ENCODE assay signal across 8 cellular contexts in genomic region chr13:98839826-98840769, GRCh38.
DNase-seq lines count a peak whose midpoint lies in the region; ATAC-seq and TF ChIP-seq lines count a peak whose summit lies in the region.

No MANE protein-coding gene starts in this region.

- ATAC-seq in CD4-positive, alpha-beta T cell (ENCODE audit: poor library complexity), result peak; percentile 78
- ATAC-seq in GM18907 (IDR thresholded peaks at IDR 0.05; ENCODE audit: unreplicated experiment) (peak; percentile 95), HG03060 (IDR thresholded peaks at IDR 0.05; ENCODE audit: low read depth, unreplicated experiment) (peak; percentile 62), upper lobe of right lung (peak; percentile 91)

- H3K4me3 Mint-ChIP-seq in CD4-positive, alpha-beta T cell, result no peak overlapping the region
- no peak overlapping the region for H3K4me3 Mint-ChIP-seq in activated CD4-positive, alpha-beta memory T cell treated with anti-CD3 and anti-CD28 coated beads for 36 hours
- H3K4me3 Mint-ChIP-seq in neural crest cell, result no peak overlapping the region

- no peak overlapping the region for H3K9ac ChIP-seq in fibroblast of lung (ENCODE audit: insufficient read depth, low read length)

- H3K27me3 Mint-ChIP-seq in CD4-positive, alpha-beta T cell, result no peaks in the 10 kb centered on the region
- no peaks in the 10 kb centered on the region for H3K27me3 Mint-ChIP-seq in activated CD4-positive, alpha-beta memory T cell treated with anti-CD3 and anti-CD28 coated beads for 36 hours
- no peaks in the 10 kb centered on the region for H3K27me3 Mint-ChIP-seq in neural crest cell (ENCODE audit: low read depth)

- H3K4me2 ChIP-seq in fibroblast of lung (ENCODE audit: extremely low read depth, insufficient read depth, low read length), result no peak overlapping the region

- H3K4me1 ChIP-seq in fibroblast of lung (ENCODE audit: control insufficient read depth, extremely low read depth, insufficient read depth, low read length) (no peaks in the 10 kb centered on the region), upper lobe of right lung (no peaks in the 10 kb centered on the region)

- peaks cover 11% of the 10 kb centered on the region for H3K4me1 Mint-ChIP-seq in CD4-positive, alpha-beta T cell (ENCODE audit: low read depth)
- H3K4me1 Mint-ChIP-seq in activated CD4-positive, alpha-beta memory T cell treated with anti-CD3 and anti-CD28 coated beads for 36 hours (ENCODE audit: low read depth), result no peaks in the 10 kb centered on the region
- H3K4me1 Mint-ChIP-seq in neural crest cell, result peaks cover 9% of the 10 kb centered on the region

- CTCF ChIA-PET in CD4-positive, alpha-beta T cell (lab: Charles Lee), result interaction anchor here (0.6 to 1.1 kb wide), 8 partner anchors 9 to 389 kb away, joined by 3 read pairs; no protein-coding TSS in a partner anchor
- CTCF ChIA-PET in activated CD4-positive, alpha-beta memory T cell treated with anti-CD3 and anti-CD28 coated beads for 36 hours (lab: Charles Lee), result interaction anchor here (0.6 to 5.2 kb wide), 17 partner anchors 10 to 984 kb away, joined by 3 to 38 read pairs (median 3); no protein-coding TSS in a partner anchor

- no peak overlapping the region for H3K27ac Mint-ChIP-seq in CD4-positive, alpha-beta T cell
- no peak overlapping the region for H3K27ac Mint-ChIP-seq in activated CD4-positive, alpha-beta memory T cell treated with anti-CD3 and anti-CD28 coated beads for 36 hours
- H3K27ac Mint-ChIP-seq in neural crest cell (ENCODE audit: unreplicated experiment), result no peak overlapping the region

- H3K27ac ChIP-seq in CD4-positive, alpha-beta T cell (ENCODE audit: low read depth, low read length), result no peak overlapping the region
- H3K27ac ChIP-seq in fibroblast of lung (ENCODE audit: insufficient read depth, low read length), result no peak overlapping the region
- H3K27ac ChIP-seq in upper lobe of right lung, result no peak overlapping the region

- H3K9me3 Mint-ChIP-seq in CD4-positive, alpha-beta T cell, result no peaks in the 10 kb centered on the region
- no peaks in the 10 kb centered on the region for H3K9me3 Mint-ChIP-seq in activated CD4-positive, alpha-beta memory T cell treated with anti-CD3 and anti-CD28 coated beads for 36 hours
- no peaks in the 10 kb centered on the region for H3K9me3 Mint-ChIP-seq in neural crest cell

- POLR2A ChIA-PET in CD4-positive, alpha-beta T cell (lab: Charles Lee), result no interaction called here
- POLR2A ChIA-PET in activated CD4-positive, alpha-beta memory T cell treated with anti-CD3 and anti-CD28 coated beads for 36 hours (lab: Charles Lee), result no interaction called here

- intact Hi-C loops in CD4-positive, alpha-beta T cell (cut with DNase I, micrococcal nuclease), result loop anchor here (2.0 to 10.0 kb wide), 3 partner anchors 192 to 395 kb away; no protein-coding TSS in a partner anchor
- intact Hi-C loops in activated CD4-positive, alpha-beta memory T cell treated with anti-CD3 and anti-CD28 coated beads for 36 hours (cut with micrococcal nuclease), result loop anchor here (5.0 to 10.0 kb wide), 2 partner anchors 168 to 985 kb away; no protein-coding TSS in a partner anchor
- intact Hi-C loops in upper lobe of right lung (cut with DNase I), result no loop called here

- H3K9me3 ChIP-seq in CD4-positive, alpha-beta T cell (ENCODE audit: control insufficient read depth, low read length), result no peaks in the 10 kb centered on the region
- no peaks in the 10 kb centered on the region for H3K9me3 ChIP-seq in fibroblast of lung (ENCODE audit: control insufficient read depth, insufficient read depth, low read depth, low read length)
- no peaks in the 10 kb centered on the region for H3K9me3 ChIP-seq in upper lobe of right lung

- peak in 9 of 10 experiments; percentile 6 to 40 (median 17) for DNase-seq in CD4-positive, alpha-beta T cell
- peak; percentile 37 for DNase-seq in NCI-H460 (ENCODE audit: extremely low read depth, low read depth)
- peak; percentile 54 for DNase-seq in activated CD4-positive, alpha-beta memory T cell treated with anti-CD3 and anti-CD28 coated beads for 36 hours
- DNase-seq in fibroblast of lung (ENCODE audit: low read depth in 2 of 2), result peak; percentile 62 to 70
- DNase-seq in neural crest cell (ENCODE audit: low read depth, low spot score), result peak; percentile 62
- DNase-seq in upper lobe of right lung, result peak; percentile 74

- H3K79me2 ChIP-seq in fibroblast of lung (ENCODE audit: control insufficient read depth, insufficient read depth, low read length), result no peaks in the 10 kb centered on the region

- H3K36me3 ChIP-seq in fibroblast of lung (ENCODE audit: control insufficient read depth, insufficient read depth, low read length) (no peaks in the 10 kb centered on the region), upper lobe of right lung (peaks cover 29% of the 10 kb centered on the region)

- H2AFZ ChIP-seq in fibroblast of lung (ENCODE audit: low read length), result no peak overlapping the region

- no peak overlapping the region for H3K4me3 ChIP-seq in fibroblast of lung (replicated peaks in 1 of 4; ENCODE audit: control extremely low read depth in 1 of 4, insufficient read depth in 1 of 4, low read depth in 3 of 4, low read length in 4 of 4)
- no peak overlapping the region for H3K4me3 ChIP-seq in upper lobe of right lung

- TF ChIP-seq CTCF in CD4-positive, alpha-beta T cell (IDR thresholded peaks at IDR 0.05), result peak; percentile 68
- TF ChIP-seq CTCF in fibroblast of lung (conservative IDR thresholded peaks at IDR 0.05 in 1 of 2, IDR thresholded peaks at IDR 0.05 in 1 of 2; ENCODE audit: low read depth in 1 of 2, low read length in 2 of 2) (peak; percentile 94 to 95), neural crest cell (conservative IDR thresholded peaks at IDR 0.05) (peak; percentile 86), upper lobe of right lung (IDR thresholded peaks at IDR 0.05) (peak; percentile 85)

- H3K27me3 ChIP-seq in CD4-positive, alpha-beta T cell (ENCODE audit: control insufficient read depth, insufficient read depth, low read length), result no peaks in the 10 kb centered on the region
- H3K27me3 ChIP-seq in fibroblast of lung (ENCODE audit: control insufficient read depth, insufficient read depth, low read length) (no peaks in the 10 kb centered on the region), upper lobe of right lung (no peaks in the 10 kb centered on the region)

- H4K20me1 ChIP-seq in fibroblast of lung (ENCODE audit: control insufficient read depth, extremely low read depth, insufficient read depth, low read length), result no peaks in the 10 kb centered on the region

- H3K36me3 Mint-ChIP-seq in CD4-positive, alpha-beta T cell (ENCODE audit: low read depth), result peaks cover 65% of the 10 kb centered on the region
- H3K36me3 Mint-ChIP-seq in activated CD4-positive, alpha-beta memory T cell treated with anti-CD3 and anti-CD28 coated beads for 36 hours, result peaks cover 12% of the 10 kb centered on the region
- H3K36me3 Mint-ChIP-seq in neural crest cell (ENCODE audit: low read depth), result no peaks in the 10 kb centered on the region

Comparison
In these comparisons a context has a peak if more than half of its experiments do, and no peak if none do; other contexts are left out.
1. DNase-seq: peak in every context shown above with its lines; median percentile 74 in upper lobe of right lung; 66 in fibroblast of lung; 62 in neural crest cell; 54 in activated CD4-positive, alpha-beta memory T cell treated with anti-CD3 and anti-CD28 coated beads for 36 hours; 37 in NCI-H460; 17 in CD4-positive, alpha-beta T cell.